ENCODE assay signal across 3 cellular contexts in the genomic region with DNA sequence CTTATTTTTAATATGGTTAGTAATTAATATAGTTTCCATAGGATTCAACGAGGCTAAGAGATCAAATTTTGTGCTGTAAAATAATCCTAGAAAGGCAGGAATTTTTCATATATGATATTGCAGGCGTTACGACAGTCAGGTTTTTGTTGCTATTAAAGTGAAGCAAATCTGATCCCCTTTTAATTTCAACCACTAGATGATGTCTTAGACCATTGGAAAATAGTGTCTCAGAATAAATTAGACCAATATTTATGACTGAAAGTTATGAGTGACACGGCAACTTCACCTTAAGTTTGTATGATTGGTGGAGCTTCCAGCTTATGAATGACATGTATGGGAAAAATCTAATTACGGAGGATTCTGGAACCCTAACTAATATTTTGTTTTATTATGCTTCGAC.
TF ChIP-seq lines count a peak whose summit lies in the region.

No MANE protein-coding gene starts in this region.

TF ChIP-seq in liver, 16 proteins besides CTCF, POLR2A, EP300 and RAD21:
- TF ChIP-seq MAX (IDR thresholded peaks at IDR 0.05) (no peak), SP1 (IDR thresholded peaks at IDR 0.05) (no peak), NR2F2 (IDR thresholded peaks at IDR 0.05) (no peak), JUND (IDR thresholded peaks at IDR 0.05) (no peak), HNF4A (conservative IDR thresholded peaks at IDR 0.05) (no peak), FOXA1 (IDR thresholded peaks at IDR 0.05) (no peak), TAF1 (conservative IDR thresholded peaks at IDR 0.05) (no peak), RXRA (IDR thresholded peaks at IDR 0.05) (no peak), ATF3 (IDR thresholded peaks at IDR 0.05) (no peak), GABPA (IDR thresholded peaks at IDR 0.05 in 1 of 2, conservative IDR thresholded peaks at IDR 0.05 in 1 of 2) (no peak), YY1 (IDR thresholded peaks at IDR 0.05) (no peak), EGR1 (IDR thresholded peaks at IDR 0.05; ENCODE audit: low read depth in 2 of 2) (no peak)
- TF ChIP-seq, protein P1, sequence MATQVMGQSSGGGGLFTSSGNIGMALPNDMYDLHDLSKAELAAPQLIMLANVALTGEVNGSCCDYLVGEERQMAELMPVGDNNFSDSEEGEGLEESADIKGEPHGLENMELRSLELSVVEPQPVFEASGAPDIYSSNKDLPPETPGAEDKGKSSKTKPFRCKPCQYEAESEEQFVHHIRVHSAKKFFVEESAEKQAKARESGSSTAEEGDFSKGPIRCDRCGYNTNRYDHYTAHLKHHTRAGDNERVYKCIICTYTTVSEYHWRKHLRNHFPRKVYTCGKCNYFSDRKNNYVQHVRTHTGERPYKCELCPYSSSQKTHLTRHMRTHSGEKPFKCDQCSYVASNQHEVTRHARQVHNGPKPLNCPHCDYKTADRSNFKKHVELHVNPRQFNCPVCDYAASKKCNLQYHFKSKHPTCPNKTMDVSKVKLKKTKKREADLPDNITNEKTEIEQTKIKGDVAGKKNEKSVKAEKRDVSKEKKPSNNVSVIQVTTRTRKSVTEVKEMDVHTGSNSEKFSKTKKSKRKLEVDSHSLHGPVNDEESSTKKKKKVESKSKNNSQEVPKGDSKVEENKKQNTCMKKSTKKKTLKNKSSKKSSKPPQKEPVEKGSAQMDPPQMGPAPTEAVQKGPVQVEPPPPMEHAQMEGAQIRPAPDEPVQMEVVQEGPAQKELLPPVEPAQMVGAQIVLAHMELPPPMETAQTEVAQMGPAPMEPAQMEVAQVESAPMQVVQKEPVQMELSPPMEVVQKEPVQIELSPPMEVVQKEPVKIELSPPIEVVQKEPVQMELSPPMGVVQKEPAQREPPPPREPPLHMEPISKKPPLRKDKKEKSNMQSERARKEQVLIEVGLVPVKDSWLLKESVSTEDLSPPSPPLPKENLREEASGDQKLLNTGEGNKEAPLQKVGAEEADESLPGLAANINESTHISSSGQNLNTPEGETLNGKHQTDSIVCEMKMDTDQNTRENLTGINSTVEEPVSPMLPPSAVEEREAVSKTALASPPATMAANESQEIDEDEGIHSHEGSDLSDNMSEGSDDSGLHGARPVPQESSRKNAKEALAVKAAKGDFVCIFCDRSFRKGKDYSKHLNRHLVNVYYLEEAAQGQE (IDR thresholded peaks at IDR 0.05), result no peak
- TF ChIP-seq, protein P2, sequence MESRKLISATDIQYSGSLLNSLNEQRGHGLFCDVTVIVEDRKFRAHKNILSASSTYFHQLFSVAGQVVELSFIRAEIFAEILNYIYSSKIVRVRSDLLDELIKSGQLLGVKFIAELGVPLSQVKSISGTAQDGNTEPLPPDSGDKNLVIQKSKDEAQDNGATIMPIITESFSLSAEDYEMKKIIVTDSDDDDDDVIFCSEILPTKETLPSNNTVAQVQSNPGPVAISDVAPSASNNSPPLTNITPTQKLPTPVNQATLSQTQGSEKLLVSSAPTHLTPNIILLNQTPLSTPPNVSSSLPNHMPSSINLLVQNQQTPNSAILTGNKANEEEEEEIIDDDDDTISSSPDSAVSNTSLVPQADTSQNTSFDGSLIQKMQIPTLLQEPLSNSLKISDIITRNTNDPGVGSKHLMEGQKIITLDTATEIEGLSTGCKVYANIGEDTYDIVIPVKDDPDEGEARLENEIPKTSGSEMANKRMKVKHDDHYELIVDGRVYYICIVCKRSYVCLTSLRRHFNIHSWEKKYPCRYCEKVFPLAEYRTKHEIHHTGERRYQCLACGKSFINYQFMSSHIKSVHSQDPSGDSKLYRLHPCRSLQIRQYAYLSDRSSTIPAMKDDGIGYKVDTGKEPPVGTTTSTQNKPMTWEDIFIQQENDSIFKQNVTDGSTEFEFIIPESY (IDR thresholded peaks at IDR 0.05), result no peak
TF ChIP-seq in liver: peak in this region for 0.

TF ChIP-seq in HepG2, 621 proteins besides CTCF, POLR2A, EP300 and RAD21:
- TF ChIP-seq GPN1 (CRISPR knock-in tag; IDR thresholded peaks at IDR 0.05; ENCODE audit: borderline replicate concordance) (no peak), NFRKB (IDR thresholded peaks at IDR 0.05) (no peak), ZBTB7A (CRISPR knock-in tag; IDR thresholded peaks at IDR 0.05) (no peak), ZNF232 (CRISPR knock-in tag; IDR thresholded peaks at IDR 0.05; ENCODE audit: borderline replicate concordance) (no peak)
- TF ChIP-seq, protein P3, sequence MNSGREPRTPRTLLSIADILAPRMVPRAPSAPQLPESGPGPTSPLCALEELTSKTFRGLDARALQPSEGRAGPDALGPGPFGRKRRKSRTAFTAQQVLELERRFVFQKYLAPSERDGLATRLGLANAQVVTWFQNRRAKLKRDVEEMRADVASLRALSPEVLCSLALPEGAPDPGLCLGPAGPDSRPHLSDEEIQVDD (CRISPR knock-in tag; IDR thresholded peaks at IDR 0.05; ENCODE audit: borderline replicate concordance), result no peak

TF ChIP-seq in K562, 482 proteins besides CTCF, POLR2A, EP300 and RAD21:
- TF ChIP-seq PKNOX1 (IDR thresholded peaks at IDR 0.05) (peak; percentile 38), NEUROD1 (IDR thresholded peaks at IDR 0.05; ENCODE audit: borderline replicate concordance, low read depth, low read length, partially characterized antibody) (no peak)
